ENCODE assay signal across 8 cellular contexts in the genomic region with DNA sequence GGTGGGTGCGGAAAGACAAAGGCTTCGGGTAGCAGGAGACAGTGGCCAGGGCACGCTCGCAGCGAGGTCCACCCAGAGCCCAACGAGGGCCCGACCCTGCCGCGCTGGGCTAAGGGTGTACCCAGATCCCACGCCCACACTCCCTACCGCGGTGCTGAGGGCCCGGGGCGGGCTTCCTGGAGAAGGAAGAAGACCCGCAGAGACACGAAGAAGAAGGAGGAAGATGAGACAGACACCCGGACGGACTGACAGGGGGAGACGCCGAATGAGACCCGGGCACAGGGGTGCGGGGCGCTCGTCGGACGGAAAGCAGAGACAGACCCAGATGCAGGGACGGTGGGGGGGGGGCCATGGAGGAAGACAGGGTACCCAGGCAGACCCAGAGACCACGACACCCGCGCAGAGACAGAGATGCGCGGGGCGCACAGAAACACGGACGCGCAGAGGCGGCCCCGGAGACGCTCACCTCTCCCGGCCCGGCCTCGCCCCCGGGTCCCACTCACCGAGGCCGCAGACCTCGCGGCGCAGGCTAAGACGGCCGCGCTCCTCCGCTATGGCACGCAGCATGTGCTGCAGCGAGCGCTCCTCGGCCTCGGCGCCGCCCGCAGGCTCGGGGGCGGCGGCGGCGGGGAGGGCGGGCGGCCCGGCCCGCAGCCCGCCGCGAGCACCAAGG. TPM values are rescaled to one million over a fixed set of nuclear protein-coding genes. Genes with fewer than 3 reads are reported as not detected.
A peak's percentile ranks its signal among the peaks of the same experiment; 100 is the strongest.
DNase-seq lines count a peak whose midpoint lies in the region; ATAC-seq and TF ChIP-seq lines count a peak whose summit lies in the region.

No MANE protein-coding gene starts in this region.

- ATAC-seq in omental fat pad (ENCODE audit: low FRiP score): peak; percentile 25
- ATAC-seq in HG02970 (IDR thresholded peaks at IDR 0.05; ENCODE audit: low FRiP score, unreplicated experiment): no peak

- peaks cover 7% of the 10 kb centered on the region for H3K36me3 ChIP-seq in HUES48 (ENCODE audit: control insufficient read depth, insufficient read depth, low read length)

- H3K9ac ChIP-seq in HUES48 (ENCODE audit: low read depth, low read length): no peak overlapping the region; the same call in 1 of the 2 replicates

- no peak overlapping the region for H3K27ac ChIP-seq in HUES48 (ENCODE audit: low read depth, low read length)

- H3K4me3 ChIP-seq in HUES48 (ENCODE audit: low read depth, low read length): peak overlapping the region; percentile 71
- H3K4me3 ChIP-seq in fibroblast of pulmonary artery (replicated peaks; ENCODE audit: low read depth, low read length): peak overlapping the region; percentile 68

- H3K9me3 ChIP-seq in HUES48 (ENCODE audit: control insufficient read depth, insufficient read depth, low read length): no peaks in the 10 kb centered on the region

- H3K27me3 ChIP-seq in HUES48 (ENCODE audit: control insufficient read depth, insufficient read depth, low read length): peaks cover 12% of the 10 kb centered on the region

- H3K4me1 ChIP-seq in HUES48 (ENCODE audit: control insufficient read depth, insufficient read depth, low read length): peaks cover 11% of the 10 kb centered on the region

- DNase-seq in EL: peak; percentile 34
- DNase-seq in activated CD8-positive, alpha-beta memory T cell treated with anti-CD3 and anti-CD28 coated beads, Interleukin-2, amount 50 U/mL, for 4 hours: peak; percentile 40
- no peak for DNase-seq in fibroblast of pulmonary artery (ENCODE audit: low read depth)
- DNase-seq in omental fat pad (ENCODE audit: low spot score): no peak
- DNase-seq in NCI-H2196 treated with DMSO at 0.1 percent for 48 hours (lab: John Stamatoyannopoulos, UW; ENCODE audit: unreplicated experiment): no peak
- DNase-seq in HT-29 (ENCODE audit: low spot score): no peak

- no peak for TF ChIP-seq CTCF in fibroblast of pulmonary artery (IDR thresholded peaks at IDR 0.05; ENCODE audit: low read length, missing control alignments)
- no peak for TF ChIP-seq CTCF in omental fat pad (IDR thresholded peaks at IDR 0.05)

RNA-seq across cellular contexts. Expression of a gene that starts 0.4 kb away (rescaled TPM):
- 10 to 100 TPM; 27.4 to 58.8 (median 50.2) TPM for total RNA-seq in omental fat pad
- 43.2 and 49.0 TPM in 2 replicates for total RNA-seq in HT-29 (2014; rRNA removed; shearing (Covaris generic))

RNA-seq across cellular contexts. Expression of a gene that starts 44.5 kb away (rescaled TPM):
- total RNA-seq in omental fat pad: not detected
- total RNA-seq in HT-29 (2014; rRNA removed; shearing (Covaris generic)): 4.7 and 6.0 TPM in 2 replicates

Comparison
In these comparisons a context has a peak if more than half of its experiments do, and no peak if none do; other contexts are left out.
1. DNase-seq: peak in EL (single experiment) and activated CD8-positive, alpha-beta memory T cell treated with anti-CD3 and anti-CD28 coated beads, Interleukin-2, amount 50 U/mL, for 4 hours (single experiment); none in fibroblast of pulmonary artery (single experiment), omental fat pad (single experiment), NCI-H2196 treated with DMSO at 0.1 percent for 48 hours (single experiment) and HT-29 (single experiment).